ENCODE assay signal across 16 cellular contexts in genomic region chr17:78251773-78252103, GRCh38. TPM values are rescaled to one million over a fixed set of nuclear protein-coding genes. Genes with fewer than 3 reads are reported as not detected.
A peak's percentile ranks its signal among the peaks of the same experiment; 100 is the strongest.
DNase-seq lines count a peak whose midpoint lies in the region; ATAC-seq, FAIRE-seq and TF ChIP-seq lines count a peak whose summit lies in the region.
"Had no signal": no experiment of that assay in that cellular context is flagged by ENCODE, and none has a peak within 500 bp of the region (broad histone marks: within the 10 kb centered on the region; RNA-seq: fewer than 3 reads in every experiment).

No MANE protein-coding gene starts in this region.

- DNase-seq in activated naive CD8-positive, alpha-beta T cell treated with anti-CD3 and anti-CD28 coated beads, Interleukin-2, amount 50 U/mL, for 24 hours, result no peak
- no peak for DNase-seq in GM12878 (ENCODE audit: low read depth, low spot score)
- no peak for DNase-seq in LoVo (ENCODE audit: low spot score)
- no peak for DNase-seq in NOMO-1 treated with dmso at 0.1 percent for 144 hours (lab: John Stamatoyannopoulos, UW; ENCODE audit: unreplicated experiment)
- no peak for DNase-seq in SKM-1 treated with dmso at 0.1 percent for 144 hours (lab: John Stamatoyannopoulos, UW; ENCODE audit: unreplicated experiment)
- DNase-seq: NCI-H2081 treated with DMSO at 0.1 percent for 48 hours, NCI-H748 treated with DMSO at 0.1 percent for 48 hours, nephron progenitor cell had no signal

- no peak for ATAC-seq in activated naive CD8-positive, alpha-beta T cell treated with anti-CD3 and anti-CD28 coated beads, Interleukin-2, amount 50 U/mL, for 24 hours
- no peak for ATAC-seq in GM12878

- no peaks in the 10 kb centered on the region for H3K79me2 ChIP-seq in OCI-LY1 (ENCODE audit: insufficient read depth, low read length)
- H3K79me2 ChIP-seq in GM12878 (ENCODE audit: control insufficient read depth, insufficient read depth, low read length), result no peaks in the 10 kb centered on the region

- no peaks in the 10 kb centered on the region for H3K9me3 Mint-ChIP-seq in activated naive CD8-positive, alpha-beta T cell (ENCODE audit: low read depth)
- H3K9me3 Mint-ChIP-seq in activated naive CD8-positive, alpha-beta T cell treated with anti-CD3 and anti-CD28 coated beads, Interleukin-2, amount 50 U/mL, for 24 hours, result no peaks in the 10 kb centered on the region

- no peak overlapping the region; the same call in 1 of the 2 replicates for H3K9ac ChIP-seq in OCI-LY1 (ENCODE audit: low read length)
- H3K9ac ChIP-seq in GM12878 (ENCODE audit: control insufficient read depth, insufficient read depth, low read length), result no peak overlapping the region

- no peaks in the 10 kb centered on the region for H3K36me3 Mint-ChIP-seq in activated naive CD8-positive, alpha-beta T cell
- no peaks in the 10 kb centered on the region for H3K36me3 Mint-ChIP-seq in activated naive CD8-positive, alpha-beta T cell treated with anti-CD3 and anti-CD28 coated beads, Interleukin-2, amount 50 U/mL, for 24 hours (ENCODE audit: low read depth)

- SMC1A ChIA-PET in GM12878 (lab: Charles Lee; ENCODE audit: uncharacterized antibody, unreplicated experiment), result interaction anchor here (0.6 to 4.1 kb wide), 20 partner anchors 9 to 532 kb away, joined by 3 to 47 read pairs (median 4); partner anchors contain the start of gene BIRC5

- no peaks in the 10 kb centered on the region for H3K9me3 ChIP-seq in OCI-LY1 (ENCODE audit: low read length)
- no peaks in the 10 kb centered on the region for H3K9me3 ChIP-seq in GM12878 (replicated peaks; ENCODE audit: control insufficient read depth, insufficient read depth, low read length)
- H3K9me3 ChIP-seq: MG63, right atrium auricular region had no signal

- no peaks in the 10 kb centered on the region for H3K9me2 ChIP-seq in OCI-LY1 (ENCODE audit: low read depth, low read length)

- BruUV-seq in GM12878 (replicated peaks; lab: Mats Ljungman, UMichigan), result no TSS peak

- in situ Hi-C loops in GM12878 (cut with MboI), result no loop called here

- H3F3A ChIP-seq in OCI-LY1 (ENCODE audit: insufficient read depth, low read length), result no peaks in the 10 kb centered on the region

- H3K27me3 Mint-ChIP-seq in activated naive CD8-positive, alpha-beta T cell, result no peaks in the 10 kb centered on the region
- no peaks in the 10 kb centered on the region for H3K27me3 Mint-ChIP-seq in activated naive CD8-positive, alpha-beta T cell treated with anti-CD3 and anti-CD28 coated beads, Interleukin-2, amount 50 U/mL, for 24 hours

- H3K27ac ChIP-seq in OCI-LY1 (ENCODE audit: low read depth, low read length, poor library complexity, severe bottlenecking), result peak overlapping the region; percentile 75
- H3K27ac ChIP-seq in GM12878 (ENCODE audit: control insufficient read depth, insufficient read depth), result no peak overlapping the region
- peak overlapping the region; percentile 65 for H3K27ac ChIP-seq in temporal lobe (ENCODE audit: low read depth, low read length)
- H3K27ac ChIP-seq: foreskin keratinocyte, right atrium auricular region had no signal

- TF ChIP-seq CTCF in OCI-LY1 (IDR thresholded peaks at IDR 0.05; ENCODE audit: low read length) (no peak), GM12878 (IDR thresholded peaks at IDR 0.05 in 2 of 3, conservative IDR thresholded peaks at IDR 0.05 in 1 of 3; ENCODE audit: control insufficient read depth in 2 of 3, extremely low read depth in 1 of 3, insufficient read depth in 1 of 3, low read depth in 3 of 3, low read length in 3 of 3) (no peak)

- FAIRE-seq in GM12878 (lab: Jason Lieb, UNC), result no peak

- H3K27me3 ChIP-seq in OCI-LY1 (ENCODE audit: insufficient read depth, low read length) (no peaks in the 10 kb centered on the region), GM12878 (replicated peaks in 1 of 2; ENCODE audit: control insufficient read depth in 2 of 2, insufficient read depth in 2 of 2, low read length in 1 of 2) (no peaks in the 10 kb centered on the region; a peak in 1 of 4 replicates)
- H3K27me3 ChIP-seq: MG63, right atrium auricular region had no signal

- H3K4me2 ChIP-seq in OCI-LY1 (ENCODE audit: low read length), result peak overlapping the region; percentile 34
- peak overlapping the region; percentile 65 for H3K4me2 ChIP-seq in GM12878 (ENCODE audit: control insufficient read depth, insufficient read depth)

- POLR2A ChIA-PET in GM12878 (lab: Charles Lee), result interaction anchor here (0.6 to 2.1 kb wide), 3 partner anchors 100 to 233 kb away, joined by 3 to 5 read pairs (median 3); no protein-coding TSS in a partner anchor

- H4K20me1 ChIP-seq in OCI-LY1 (ENCODE audit: insufficient read depth, low read length), result no peaks in the 10 kb centered on the region
- no peaks in the 10 kb centered on the region for H4K20me1 ChIP-seq in GM12878 (ENCODE audit: control insufficient read depth, insufficient read depth)

- peaks cover 39% of the 10 kb centered on the region for H3K4me1 Mint-ChIP-seq in activated naive CD8-positive, alpha-beta T cell (ENCODE audit: low read depth)
- H3K4me1 Mint-ChIP-seq in activated naive CD8-positive, alpha-beta T cell treated with anti-CD3 and anti-CD28 coated beads, Interleukin-2, amount 50 U/mL, for 24 hours, result peaks cover 34% of the 10 kb centered on the region

- peak overlapping the region; percentile 12 for H3K4me3 ChIP-seq in OCI-LY1 (ENCODE audit: low read depth, low read length, poor library complexity, severe bottlenecking)
- no peak overlapping the region for H3K4me3 ChIP-seq in GM12878
- H3K4me3 ChIP-seq: MG63, right atrium auricular region had no signal

- TF ChIP-seq POLR2A in GM12878 (IDR thresholded peaks at IDR 0.05; ENCODE audit: low read depth, low read length), result no peak

- H3K4me3 Mint-ChIP-seq in activated naive CD8-positive, alpha-beta T cell, result peak overlapping the region; percentile 65
- no peak overlapping the region for H3K4me3 Mint-ChIP-seq in activated naive CD8-positive, alpha-beta T cell treated with anti-CD3 and anti-CD28 coated beads, Interleukin-2, amount 50 U/mL, for 24 hours
- H3K4me3 Mint-ChIP-seq: nephron progenitor cell had no signal

- H2AFZ ChIP-seq in OCI-LY1 (ENCODE audit: low read length) (no peak overlapping the region), GM12878 (ENCODE audit: control insufficient read depth, low read depth, low read length) (no peak overlapping the region)

- 19% methylated on average over 5 of the region's 6 CpGs for WGBS in GM12878 (ENCODE audit: insufficient coverage, insufficient replicate concordance, low lambda C conversion rate, missing lambda C conversion rate)

- H3K4me1 ChIP-seq in OCI-LY1 (ENCODE audit: insufficient read depth, low read length, severe bottlenecking) (peaks cover 40% of the 10 kb centered on the region), GM12878 (ENCODE audit: control insufficient read depth, insufficient read depth, low read length) (peaks cover 29% of the 10 kb centered on the region)

- no peak for TF ChIP-seq EP300 in GM12878 (IDR thresholded peaks at IDR 0.05; ENCODE audit: borderline replicate concordance in 1 of 2, control insufficient read depth in 1 of 2, low read depth in 2 of 2, low read length in 2 of 2)

- CTCF ChIA-PET in GM12878 (lab: Yijun Ruan, JAX), result interaction anchor here (0.5 to 5.9 kb wide), 45 partner anchors 9 to 824 kb away, joined by 3 to 82 read pairs (median 4); partner anchors contain the start of genes AFMID, BIRC5, SOCS3 and TK1

- no peak for TF ChIP-seq RAD21 in GM12878 (IDR thresholded peaks at IDR 0.05; ENCODE audit: insufficient read depth, low read depth, low read length)

- no peaks in the 10 kb centered on the region for H3K36me3 ChIP-seq in OCI-LY1 (ENCODE audit: insufficient read depth, low read length)
- no peaks in the 10 kb centered on the region for H3K36me3 ChIP-seq in GM12878 (ENCODE audit: control insufficient read depth in 2 of 2, insufficient read depth in 2 of 2, low read length in 1 of 2)
- H3K36me3 ChIP-seq: MG63, right atrium auricular region had no signal

- RAD21 ChIA-PET in GM12878 (lab: Charles Lee; ENCODE audit: unreplicated experiment), result interaction anchor here (0.6 to 4.4 kb wide), 32 partner anchors 9 to 244 kb away, joined by 3 to 76 read pairs (median 4); no protein-coding TSS in a partner anchor

- no peak overlapping the region for H3K27ac Mint-ChIP-seq in activated naive CD8-positive, alpha-beta T cell
- H3K27ac Mint-ChIP-seq in activated naive CD8-positive, alpha-beta T cell treated with anti-CD3 and anti-CD28 coated beads, Interleukin-2, amount 50 U/mL, for 24 hours, result no peak overlapping the region
- H3K27ac Mint-ChIP-seq: nephron progenitor cell had no signal

- intact Hi-C loops in GM12878 (cut with micrococcal nuclease; ENCODE audit: unreplicated experiment), result loop anchor here (1.0 to 5.0 kb wide), 5 partner anchors 64 to 231 kb away; partner anchors contain the start of genes AFMID and TK1

RNA-seq across cellular contexts. Expression of gene TMEM235, which starts 20.3 kb away (rescaled TPM):
- total RNA-seq in GM12878 (2013; cell fraction: nucleolus; rRNA removed), result not detected in 2 replicates
- total RNA-seq in GM12878 (2014; rRNA removed) (not detected in 2 replicates), GM12878 (2014; rRNA removed; fragmentation: Illumina TruSeq; extraction: Trizol) (not detected in 2 replicates), GM12878 (2021) (not detected in 2 replicates), temporal lobe (not detected)
- not detected for polyA plus RNA-seq in GM12878 (2011; ENCODE audit: low read depth)
- polyA plus RNA-seq in GM12878 (2011; rRNA removed) (not detected in 2 replicates), GM12878 (2014; fragmentation: Illumina TruSeq; extraction: Trizol) (not detected in 2 replicates), GM12878 (2014; fragmentation: Nextera tagmentation; extraction: Ambion mirVana) (not detected), GM12878 (2014; rRNA removed) (not detected in 2 replicates), GM12878 (2016; fragmentation: Nextera tagmentation; extraction: Ambion mirVana) (not detected)
- not detected in 2 replicates for polyA plus RNA-seq in GM12878 (2011; cell fraction: cytosol; rRNA removed)
- not detected in 2 replicates for polyA plus RNA-seq in GM12878 (2011; cell fraction: nucleus; rRNA removed)
- not detected in 2 replicates for polyA plus RNA-seq in GM12878 (2012)
- not detected in 2 replicates for polyA minus RNA-seq in GM12878 (2011; rRNA and poly(A)+ RNA removed)
- polyA minus RNA-seq in GM12878 (2011; cell fraction: cytosol; rRNA and poly(A)+ RNA removed), result not detected in 2 replicates
- not detected in 2 replicates for polyA minus RNA-seq in GM12878 (2011; cell fraction: nucleus; rRNA and poly(A)+ RNA removed)
- total RNA-seq: activated CD8-positive, alpha-beta memory T cell treated with anti-CD3 and anti-CD28 coated beads for 36 hours; foreskin keratinocyte; lower leg skin; right atrium auricular region had no signal
- polyA plus RNA-seq: foreskin keratinocyte had no signal

RNA-seq across cellular contexts. Expression of gene BIRC5, which starts 37.7 kb away (rescaled TPM):
- 25.6 and 33.4 TPM in 2 replicates for total RNA-seq in GM12878 (2013; cell fraction: nucleolus; rRNA removed)
- total RNA-seq in GM12878 (2014; rRNA removed), result 104 and 105 TPM in 2 replicates
- total RNA-seq in GM12878 (2014; rRNA removed; fragmentation: Illumina TruSeq; extraction: Trizol), result 64.3 and 74.8 TPM in 2 replicates
- total RNA-seq in GM12878 (2021), result 73.8 and 76.9 TPM in 2 replicates
- 23.5 TPM for polyA plus RNA-seq in GM12878 (2011; ENCODE audit: low read depth)
- 41.0 and 49.0 TPM in 2 replicates for polyA plus RNA-seq in GM12878 (2011; rRNA removed)
- 49.0 and 62.8 TPM in 2 replicates for polyA plus RNA-seq in GM12878 (2011; cell fraction: cytosol; rRNA removed)
- polyA plus RNA-seq in GM12878 (2011; cell fraction: nucleus; rRNA removed), result 34.8 and 41.5 TPM in 2 replicates
- 38.2 and 42.6 TPM in 2 replicates for polyA plus RNA-seq in GM12878 (2012)
- polyA plus RNA-seq in GM12878 (2014; fragmentation: Illumina TruSeq; extraction: Trizol), result 31.4 and 51.7 TPM in 2 replicates
- polyA plus RNA-seq in GM12878 (2014; fragmentation: Nextera tagmentation; extraction: Ambion mirVana), result 10 to 100 TPM; 89.2 to 92.4 TPM
- polyA plus RNA-seq in GM12878 (2014; rRNA removed), result 115 and 119 TPM in 2 replicates
- polyA plus RNA-seq in GM12878 (2016; fragmentation: Nextera tagmentation; extraction: Ambion mirVana), result 100 to 1,000 TPM; 163 to 175 TPM
- polyA minus RNA-seq in GM12878 (2011; rRNA and poly(A)+ RNA removed), result 43.5 and 58.7 TPM in 2 replicates
- polyA minus RNA-seq in GM12878 (2011; cell fraction: cytosol; rRNA and poly(A)+ RNA removed), result 15.9 and 16.1 TPM in 2 replicates
- polyA minus RNA-seq in GM12878 (2011; cell fraction: nucleus; rRNA and poly(A)+ RNA removed), result 15.5 and 29.3 TPM in 2 replicates
- total RNA-seq in temporal lobe, result 3.2 TPM
